27 cellular contexts compared by ENCODE assay signal in genomic region chrX:103440621-103441020, GRCh38.
"Had no signal": no experiment of that assay in that cellular context is flagged by ENCODE, and none has a peak within 500 bp of the region (broad histone marks: within the 10 kb centered on the region; RNA-seq: fewer than 3 reads in every experiment).

No MANE protein-coding gene starts in this region.

- H3K27ac Mint-ChIP-seq: activated CD8-positive, alpha-beta memory T cell treated with anti-CD3 and anti-CD28 coated beads, Interleukin-2, amount 10 ng/mL, durations not matched to agents 7 days and 5 days; activated CD8-positive, alpha-beta T cell treated with anti-CD3 and anti-CD28 coated beads, Interleukin-2, amount 10 ng/mL, durations not matched to agents 7 days and 5 days; activated naive CD4-positive, alpha-beta T cell treated with anti-CD3 and anti-CD28 coated beads, Interleukin-2, amount 50 U/mL, for 72 hours; activated T-helper 2 cell treated with anti-CD3 and anti-CD28 coated beads, Interferon-gamma antibody, Interleukin-2, Interleukin-4, amounts not matched to agents 10 μg/mL and 5 μg/mL and 100 μg/mL, durations not matched to agents 14 hours and 24 hours and 36 hours; dendritic cell treated with granulocyte-macrophage colony-stimulating factor and Interleukin-4, amounts not matched to agents 40 ng/mL and 50 ng/mL, for 4 days; natural killer cell; neural progenitor cell; stimulated activated memory B cell treated with anti-CD40 and anti-IgM and Interleukin-4, amounts not matched to agents 10 μg/mL and 1 μg/mL and 100 μg/mL, for 72 hours; stimulated activated naive CD8-positive, alpha-beta T cell treated with anti-CD3 and anti-CD28 coated beads, Interleukin-15, amount 100 ng/mL, for 72 hours; T-helper 17 cell had no signal

- ATAC-seq: activated CD8-positive, alpha-beta memory T cell treated with anti-CD3 and anti-CD28 coated beads, Interleukin-2, amount 10 ng/mL, durations not matched to agents 7 days and 5 days; activated CD8-positive, alpha-beta T cell treated with anti-CD3 and anti-CD28 coated beads, Interleukin-2, amount 10 ng/mL, durations not matched to agents 7 days and 5 days; activated naive CD4-positive, alpha-beta T cell treated with anti-CD3 and anti-CD28 coated beads, Interleukin-2, amount 50 U/mL, for 72 hours; gastroesophageal sphincter; left colon; natural killer cell; stimulated activated memory B cell treated with anti-CD40 and anti-IgM and Interleukin-4, amounts not matched to agents 10 μg/mL and 1 μg/mL and 100 μg/mL, for 72 hours; stimulated activated naive CD8-positive, alpha-beta T cell treated with anti-CD3 and anti-CD28 coated beads, Interleukin-15, amount 100 ng/mL, for 72 hours; T-helper 17 cell had no signal

- H3K4me2 ChIP-seq: neural progenitor cell, smooth muscle cell had no signal

- H3K9ac ChIP-seq: neural progenitor cell had no signal

- H3K4me1 ChIP-seq: gastroesophageal sphincter, neural progenitor cell, right atrium auricular region, thyroid gland had no signal

- H2AFZ ChIP-seq: neural progenitor cell had no signal

- H3K36me3 Mint-ChIP-seq: activated CD8-positive, alpha-beta memory T cell treated with anti-CD3 and anti-CD28 coated beads, Interleukin-2, amount 10 ng/mL, durations not matched to agents 7 days and 5 days; activated naive CD4-positive, alpha-beta T cell treated with anti-CD3 and anti-CD28 coated beads, Interleukin-2, amount 50 U/mL, for 72 hours; natural killer cell; stimulated activated memory B cell treated with anti-CD40 and anti-IgM and Interleukin-4, amounts not matched to agents 10 μg/mL and 1 μg/mL and 100 μg/mL, for 72 hours had no signal

- H3K27me3 ChIP-seq: gastroesophageal sphincter, neural progenitor cell, right atrium auricular region, thyroid gland had no signal

- H3K27me3 Mint-ChIP-seq: activated CD8-positive, alpha-beta memory T cell treated with anti-CD3 and anti-CD28 coated beads, Interleukin-2, amount 10 ng/mL, durations not matched to agents 7 days and 5 days; dendritic cell treated with granulocyte-macrophage colony-stimulating factor and Interleukin-4, amounts not matched to agents 40 ng/mL and 50 ng/mL, for 4 days; stimulated activated memory B cell treated with anti-CD40 and anti-IgM and Interleukin-4, amounts not matched to agents 10 μg/mL and 1 μg/mL and 100 μg/mL, for 72 hours; stimulated activated naive CD8-positive, alpha-beta T cell treated with anti-CD3 and anti-CD28 coated beads, Interleukin-15, amount 100 ng/mL, for 72 hours; T-helper 17 cell had no signal

- H3K4me3 ChIP-seq: gastroesophageal sphincter, neural progenitor cell, right atrium auricular region, smooth muscle cell, thyroid gland had no signal

- H3K4me3 Mint-ChIP-seq: activated CD8-positive, alpha-beta memory T cell treated with anti-CD3 and anti-CD28 coated beads, Interleukin-2, amount 10 ng/mL, durations not matched to agents 7 days and 5 days; activated CD8-positive, alpha-beta T cell treated with anti-CD3 and anti-CD28 coated beads, Interleukin-2, amount 10 ng/mL, durations not matched to agents 7 days and 5 days; dendritic cell treated with granulocyte-macrophage colony-stimulating factor and Interleukin-4, amounts not matched to agents 40 ng/mL and 50 ng/mL, for 4 days; natural killer cell; neural progenitor cell; stimulated activated memory B cell treated with anti-CD40 and anti-IgM and Interleukin-4, amounts not matched to agents 10 μg/mL and 1 μg/mL and 100 μg/mL, for 72 hours; stimulated activated naive CD8-positive, alpha-beta T cell treated with anti-CD3 and anti-CD28 coated beads, Interleukin-15, amount 100 ng/mL, for 72 hours; T-helper 17 cell had no signal

- H3K4me1 Mint-ChIP-seq: activated CD8-positive, alpha-beta memory T cell treated with anti-CD3 and anti-CD28 coated beads, Interleukin-2, amount 10 ng/mL, durations not matched to agents 7 days and 5 days; natural killer cell; neural progenitor cell; stimulated activated memory B cell treated with anti-CD40 and anti-IgM and Interleukin-4, amounts not matched to agents 10 μg/mL and 1 μg/mL and 100 μg/mL, for 72 hours; stimulated activated naive CD8-positive, alpha-beta T cell treated with anti-CD3 and anti-CD28 coated beads, Interleukin-15, amount 100 ng/mL, for 72 hours; T-helper 17 cell had no signal

- DNase-seq: activated CD4-positive, alpha-beta T cell treated with anti-CD3 and anti-CD28 coated beads for 1 hour; activated CD4-positive, alpha-beta T cell treated with anti-CD3 and anti-CD28 coated beads, Interleukin-2, amount 50 U/mL, for 1 hour; activated CD8-positive, alpha-beta memory T cell treated with anti-CD3 and anti-CD28 coated beads, Interleukin-2, amount 10 ng/mL, durations not matched to agents 7 days and 5 days; activated CD8-positive, alpha-beta T cell treated with anti-CD3 and anti-CD28 coated beads, Interleukin-2, amount 10 ng/mL, durations not matched to agents 7 days and 5 days; activated T-cell treated with anti-CD3 and anti-CD28 coated beads, Interleukin-2, amount 50 U/mL, for 48 hours; aorta; central memory CD4-positive, alpha-beta T cell; effector CD4-positive, alpha-beta T cell; hippocampal formation; left colon; natural killer cell; occipital lobe; stimulated activated CD4-positive, alpha-beta T cell treated with anti-CD3 and anti-CD28 coated beads, Interleukin-1b, Interleukin-23, amount 100 ng/mL, for 48 hours; stimulated activated CD4-positive, alpha-beta T cell treated with anti-CD3 and anti-CD28 coated beads, Interleukin-4, amount 100 ng/mL, for 4 hours; stimulated activated CD8-positive, alpha-beta memory T cell treated with anti-CD3 and anti-CD28 coated beads, Interleukin-4, amount 100 ng/mL, for 48 hours; stimulated activated naive CD8-positive, alpha-beta T cell treated with anti-CD3 and anti-CD28 coated beads, Interleukin-15, amount 100 ng/mL, for 72 hours; substantia nigra; T-helper 17 cell; thyroid gland had no signal

- H3K27ac ChIP-seq: gastroesophageal sphincter, neural progenitor cell, right atrium auricular region, thyroid gland had no signal

- H3K9me3 Mint-ChIP-seq: activated naive CD4-positive, alpha-beta T cell treated with anti-CD3 and anti-CD28 coated beads, Interleukin-2, amount 50 U/mL, for 72 hours; activated T-helper 2 cell treated with anti-CD3 and anti-CD28 coated beads, Interferon-gamma antibody, Interleukin-2, Interleukin-4, amounts not matched to agents 10 μg/mL and 5 μg/mL and 100 μg/mL, durations not matched to agents 14 hours and 24 hours and 36 hours; dendritic cell treated with granulocyte-macrophage colony-stimulating factor and Interleukin-4, amounts not matched to agents 40 ng/mL and 50 ng/mL, for 4 days; natural killer cell; stimulated activated memory B cell treated with anti-CD40 and anti-IgM and Interleukin-4, amounts not matched to agents 10 μg/mL and 1 μg/mL and 100 μg/mL, for 72 hours; stimulated activated naive CD8-positive, alpha-beta T cell treated with anti-CD3 and anti-CD28 coated beads, Interleukin-15, amount 100 ng/mL, for 72 hours had no signal

- H3K36me3 ChIP-seq: gastroesophageal sphincter, neural progenitor cell, right atrium auricular region, thyroid gland had no signal

- H3K9me3 ChIP-seq: gastroesophageal sphincter, right atrium auricular region, thyroid gland had no signal
